Comparison of ENCODE assay signal across 9 cellular contexts in genomic region chr7:101857358-101857794, GRCh38. TPM values are rescaled to one million over a fixed set of nuclear protein-coding genes. Genes with fewer than 3 reads are reported as not detected.
DNase-seq lines count a peak whose midpoint lies in the region; ATAC-seq, FAIRE-seq and TF ChIP-seq lines count a peak whose summit lies in the region.
"Had no signal": no experiment of that assay in that cellular context is flagged by ENCODE, and none has a peak within 500 bp of the region (broad histone marks: within the 10 kb centered on the region; RNA-seq: fewer than 3 reads in every experiment).

No MANE protein-coding gene starts in this region.

- TF ChIP-seq POLR2A in GM18505 (IDR thresholded peaks at IDR 0.05; ENCODE audit: borderline replicate concordance, extremely low read depth, insufficient read depth, insufficient read length) (no peak), H54 (IDR thresholded peaks at IDR 0.05; ENCODE audit: low read depth, low read length) (no peak)

- H3K4me3 Mint-ChIP-seq in activated CD4-positive, alpha-beta memory T cell treated with anti-CD3 and anti-CD28 coated beads for 36 hours, result peak overlapping the region; percentile 80
- peak overlapping the region in 2 of 3 experiments; percentile 51 to 66 for H3K4me3 Mint-ChIP-seq in nephron

- H3K27ac Mint-ChIP-seq in activated CD4-positive, alpha-beta memory T cell treated with anti-CD3 and anti-CD28 coated beads for 36 hours, result peak overlapping the region; percentile 93
- H3K27ac Mint-ChIP-seq in nephron, result peak overlapping the region; percentile 50 to 97 (median 91)

- no peaks in the 10 kb centered on the region for H3K9me3 Mint-ChIP-seq in activated CD4-positive, alpha-beta memory T cell treated with anti-CD3 and anti-CD28 coated beads for 36 hours
- no peaks in the 10 kb centered on the region for H3K9me3 Mint-ChIP-seq in nephron

- H3K4me1 Mint-ChIP-seq in activated CD4-positive, alpha-beta memory T cell treated with anti-CD3 and anti-CD28 coated beads for 36 hours (ENCODE audit: low read depth), result peaks cover 32% of the 10 kb centered on the region
- H3K4me1 Mint-ChIP-seq in nephron, result peaks cover 75% of the 10 kb centered on the region

- POLR2A ChIA-PET in activated CD4-positive, alpha-beta memory T cell treated with anti-CD3 and anti-CD28 coated beads for 36 hours (lab: Charles Lee), result interaction anchor here (0.9 to 2.0 kb wide), 2 partner anchors 40 to 539 kb away, joined by 4 to 7 read pairs; partner anchors contain the start of genes CUX1 and PRKRIP1

- DNase-seq in activated CD4-positive, alpha-beta memory T cell treated with anti-CD3 and anti-CD28 coated beads for 36 hours, result peak; percentile 50
- DNase-seq in H54 (ENCODE audit: insufficient read length, low spot score) (no peak), ecto neural progenitor cell (ENCODE audit: low spot score) (no peak), ureter (ENCODE audit: low spot score) (no peak)

- CTCF ChIA-PET in activated CD4-positive, alpha-beta memory T cell treated with anti-CD3 and anti-CD28 coated beads for 36 hours (lab: Charles Lee), result interaction anchor here (0.9 to 1.6 kb wide), 6 partner anchors 9 to 114 kb away, joined by 3 to 5 read pairs (median 4); no protein-coding TSS in a partner anchor

- no peak for TF ChIP-seq CTCF in nephron (IDR thresholded peaks at IDR 0.05; ENCODE audit: unreplicated experiment in 3 of 3)

- no peak for FAIRE-seq in H54 (lab: Jason Lieb, UNC)
- FAIRE-seq: islet of Langerhans had no signal

- H3K36me3 Mint-ChIP-seq in activated CD4-positive, alpha-beta memory T cell treated with anti-CD3 and anti-CD28 coated beads for 36 hours, result no peaks in the 10 kb centered on the region
- H3K36me3 Mint-ChIP-seq in nephron (ENCODE audit: low read depth), result no peaks in the 10 kb centered on the region

- peak; percentile 24 for ATAC-seq in GM18505 (IDR thresholded peaks at IDR 0.05; ENCODE audit: unreplicated experiment)
- peak; percentile 16 for ATAC-seq in HG02759 (IDR thresholded peaks at IDR 0.05; ENCODE audit: unreplicated experiment)
- no peak for ATAC-seq in HG02571 (IDR thresholded peaks at IDR 0.05; ENCODE audit: unreplicated experiment)

- no peaks in the 10 kb centered on the region for H3K27me3 Mint-ChIP-seq in activated CD4-positive, alpha-beta memory T cell treated with anti-CD3 and anti-CD28 coated beads for 36 hours
- H3K27me3 Mint-ChIP-seq in nephron (ENCODE audit: low read depth), result no peaks in the 10 kb centered on the region

- intact Hi-C loops in activated CD4-positive, alpha-beta memory T cell treated with anti-CD3 and anti-CD28 coated beads for 36 hours (cut with micrococcal nuclease), result no loop called here

RNA-seq across cellular contexts. Expression of gene CUX1, which starts 40.0 kb away (rescaled TPM):
- total RNA-seq in activated CD4-positive, alpha-beta memory T cell treated with anti-CD3 and anti-CD28 coated beads for 36 hours, result 10 to 100 TPM; 25.1 TPM
- 103 TPM for total RNA-seq in ureter
